Comparison of ENCODE assay signal across 19 cellular contexts in the genomic region with DNA sequence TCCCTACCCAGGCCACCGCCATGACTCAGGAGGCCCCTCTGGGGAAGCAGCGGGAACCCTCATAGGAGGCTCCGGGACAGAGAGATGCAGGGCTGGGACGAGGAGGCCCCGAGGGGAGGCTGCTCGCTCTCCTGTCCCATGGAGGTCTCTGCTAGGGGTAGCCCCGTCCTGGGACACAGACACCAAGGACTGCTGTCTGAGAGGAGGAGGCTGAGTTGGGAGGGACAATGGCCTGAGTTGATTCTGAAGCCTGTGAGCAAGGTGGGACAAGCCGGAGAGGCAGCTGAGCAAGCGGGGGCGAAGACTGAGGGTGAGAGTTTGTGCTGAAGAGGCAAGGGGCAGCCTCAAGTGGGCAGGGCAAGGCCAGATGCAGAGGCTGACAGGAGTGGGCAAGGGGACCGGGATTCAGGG. TPM values are rescaled to one million over a fixed set of nuclear protein-coding genes. Genes with fewer than 3 reads are reported as not detected.
A peak's percentile ranks its signal among the peaks of the same experiment; 100 is the strongest.
DNase-seq lines count a peak whose midpoint lies in the region; ATAC-seq and TF ChIP-seq lines count a peak whose summit lies in the region.
"Had no signal": no experiment of that assay in that cellular context is flagged by ENCODE, and none has a peak within 500 bp of the region (broad histone marks: within the 10 kb centered on the region; RNA-seq: fewer than 3 reads in every experiment).

No MANE protein-coding gene starts in this region.

- TF ChIP-seq POLR2A in sigmoid colon (IDR thresholded peaks at IDR 0.05) = no peak

- no peaks in the 10 kb centered on the region for H3K9me3 Mint-ChIP-seq in activated CD4-positive, alpha-beta T cell treated with anti-CD3 and anti-CD28 coated beads, Interleukin-2, amount 10 ng/mL, durations not matched to agents 24 days and 14 days
- H3K9me3 Mint-ChIP-seq in activated CD8-positive, alpha-beta T cell treated with anti-CD3 and anti-CD28 coated beads for 36 hours = no peaks in the 10 kb centered on the region
- no peaks in the 10 kb centered on the region for H3K9me3 Mint-ChIP-seq in memory B cell
- H3K9me3 Mint-ChIP-seq: nephron progenitor cell, T-cell had no signal

- ATAC-seq in activated CD8-positive, alpha-beta T cell treated with anti-CD3 and anti-CD28 coated beads for 36 hours = no peak
- no peak for ATAC-seq in memory B cell (ENCODE audit: low read depth)
- no peak for ATAC-seq in GM19324 (IDR thresholded peaks at IDR 0.05; ENCODE audit: low FRiP score, unreplicated experiment)
- ATAC-seq in GM21786 (IDR thresholded peaks at IDR 0.05; ENCODE audit: unreplicated experiment) = no peak
- ATAC-seq: PC-3, T-cell had no signal

- H3K4me1 ChIP-seq in sigmoid colon = peaks cover 0 to 35% (median 26%) of the 10 kb centered on the region in 4 donors

- no peak for TF ChIP-seq EP300 in sigmoid colon (IDR thresholded peaks at IDR 0.05)

- 94 to 96% methylated on average over 11 of the region's 11 CpGs for WGBS in sigmoid colon, 2 donors

- H3K36me3 ChIP-seq in sigmoid colon = no peaks in the 10 kb centered on the region
- H3K36me3 ChIP-seq: ascending aorta, uterus had no signal

- peaks cover 0 to 3% (median 0%) of the 10 kb centered on the region in 3 donors for H3K27me3 ChIP-seq in sigmoid colon
- H3K27me3 ChIP-seq: ascending aorta, uterus had no signal

- peak overlapping the region; percentile 47 for H3K27ac Mint-ChIP-seq in activated CD4-positive, alpha-beta T cell treated with anti-CD3 and anti-CD28 coated beads, Interleukin-2, amount 10 ng/mL, durations not matched to agents 24 days and 14 days
- peak overlapping the region; percentile 62 for H3K27ac Mint-ChIP-seq in activated CD8-positive, alpha-beta T cell treated with anti-CD3 and anti-CD28 coated beads for 36 hours
- peak overlapping the region; percentile 64 for H3K27ac Mint-ChIP-seq in memory B cell
- H3K27ac Mint-ChIP-seq: T-cell had no signal

- CTCF ChIA-PET in activated CD8-positive, alpha-beta T cell treated with anti-CD3 and anti-CD28 coated beads for 36 hours (lab: Charles Lee) = interaction anchor here (1.1 to 3.2 kb wide), 3 partner anchors 74 to 194 kb away, joined by 3 to 10 read pairs (median 5); a partner anchor contains a TSS

- intact Hi-C loops in activated CD4-positive, alpha-beta T cell treated with anti-CD3 and anti-CD28 coated beads, Interleukin-2, amount 10 ng/mL, durations not matched to agents 24 days and 14 days (cut with micrococcal nuclease) = no loop called here
- intact Hi-C loops in activated CD8-positive, alpha-beta T cell treated with anti-CD3 and anti-CD28 coated beads for 36 hours (cut with micrococcal nuclease) = no loop called here
- intact Hi-C loops in sigmoid colon (cut with DNase I) = loop anchor here (2.0 kb wide), 1 partner anchor 130 kb away; a partner anchor contains a TSS

- TF ChIP-seq CTCF in activated CD8-positive, alpha-beta T cell treated with anti-CD3 and anti-CD28 coated beads for 36 hours (IDR thresholded peaks at IDR 0.05) = no peak
- no peak for TF ChIP-seq CTCF in sigmoid colon (IDR thresholded peaks at IDR 0.05)
- no peak for TF ChIP-seq CTCF in GM20000 (IDR thresholded peaks at IDR 0.05; ENCODE audit: extremely low read depth, missing control alignments)

- H3K27me3 Mint-ChIP-seq in activated CD4-positive, alpha-beta T cell treated with anti-CD3 and anti-CD28 coated beads, Interleukin-2, amount 10 ng/mL, durations not matched to agents 24 days and 14 days = peaks cover 7% of the 10 kb centered on the region
- H3K27me3 Mint-ChIP-seq in activated CD8-positive, alpha-beta T cell treated with anti-CD3 and anti-CD28 coated beads for 36 hours = peaks cover 2% of the 10 kb centered on the region
- H3K27me3 Mint-ChIP-seq in memory B cell = no peaks in the 10 kb centered on the region

- H3K4me1 Mint-ChIP-seq in activated CD4-positive, alpha-beta T cell treated with anti-CD3 and anti-CD28 coated beads, Interleukin-2, amount 10 ng/mL, durations not matched to agents 24 days and 14 days = peaks cover 32% of the 10 kb centered on the region
- H3K4me1 Mint-ChIP-seq in activated CD8-positive, alpha-beta T cell treated with anti-CD3 and anti-CD28 coated beads for 36 hours (ENCODE audit: low read depth) = peaks cover 39% of the 10 kb centered on the region
- peaks cover 29% of the 10 kb centered on the region for H3K4me1 Mint-ChIP-seq in memory B cell

- H3K27ac ChIP-seq in sigmoid colon = no peak overlapping the region
- H3K27ac ChIP-seq: 22Rv1, uterus had no signal

- H3K36me3 Mint-ChIP-seq in activated CD4-positive, alpha-beta T cell treated with anti-CD3 and anti-CD28 coated beads, Interleukin-2, amount 10 ng/mL, durations not matched to agents 24 days and 14 days (ENCODE audit: low read depth) = no peaks in the 10 kb centered on the region
- H3K36me3 Mint-ChIP-seq in activated CD8-positive, alpha-beta T cell treated with anti-CD3 and anti-CD28 coated beads for 36 hours (ENCODE audit: low read depth) = no peaks in the 10 kb centered on the region
- H3K36me3 Mint-ChIP-seq in memory B cell = no peaks in the 10 kb centered on the region
- H3K36me3 Mint-ChIP-seq: T-cell had no signal

- H3K9me3 ChIP-seq in sigmoid colon = no peaks in the 10 kb centered on the region
- H3K9me3 ChIP-seq: ascending aorta, uterus had no signal

- no peak for DNase-seq in activated CD4-positive, alpha-beta T cell treated with anti-CD3 and anti-CD28 coated beads, Interleukin-2, amount 10 ng/mL, durations not matched to agents 24 days and 14 days
- DNase-seq in activated CD4-positive, alpha-beta T cell treated with anti-CD3 and anti-CD28 coated beads, Interleukin-2, amount 50 U/mL, for 4 hours = no peak
- no peak for DNase-seq in activated CD8-positive, alpha-beta T cell treated with anti-CD3 and anti-CD28 coated beads for 36 hours
- DNase-seq in memory B cell (ENCODE audit: low spot score in 2 of 2) = no peak
- DNase-seq in sigmoid colon = peak; percentile 63
- no peak for DNase-seq in GM20000 (ENCODE audit: low spot score)
- DNase-seq: activated naive CD4-positive, alpha-beta T cell treated with anti-CD3 and anti-CD28 coated beads, Interleukin-2, amount 50 U/mL, for 16 hours; GM23248; KBM-7; NCI-H2029; nephron progenitor cell; PC-3; SHP77 treated with DMSO at 0.1 percent for 48 hours; T-cell; uterus had no signal

- POLR2A ChIA-PET in activated CD8-positive, alpha-beta T cell treated with anti-CD3 and anti-CD28 coated beads for 36 hours (lab: Charles Lee) = interaction anchor here (0.8 to 2.6 kb wide), 6 partner anchors 9 to 197 kb away, joined by 3 to 11 read pairs (median 4); a partner anchor contains a TSS

- H3K4me3 Mint-ChIP-seq in activated CD4-positive, alpha-beta T cell treated with anti-CD3 and anti-CD28 coated beads, Interleukin-2, amount 10 ng/mL, durations not matched to agents 24 days and 14 days = no peak overlapping the region
- no peak overlapping the region for H3K4me3 Mint-ChIP-seq in activated CD8-positive, alpha-beta T cell treated with anti-CD3 and anti-CD28 coated beads for 36 hours
- H3K4me3 Mint-ChIP-seq in memory B cell = no peak overlapping the region
- H3K4me3 Mint-ChIP-seq: nephron progenitor cell, T-cell had no signal

- no peak overlapping the region for H3K4me3 ChIP-seq in sigmoid colon
- H3K4me3 ChIP-seq: ascending aorta, GM23248, uterus had no signal

RNA-seq across cellular contexts. Expression of a gene that starts 17.4 kb away (rescaled TPM):
- 10.0 and 10.3 TPM in 2 replicates for total RNA-seq in activated CD4-positive, alpha-beta T cell treated with anti-CD3 and anti-CD28 coated beads, Interleukin-2, amount 10 ng/mL, durations not matched to agents 24 days and 14 days
- total RNA-seq in activated CD8-positive, alpha-beta T cell treated with anti-CD3 and anti-CD28 coated beads for 36 hours = 1 to 10 TPM; 7.2 to 10.0 TPM
- 10 to 100 TPM; 19.7 to 45.7 (median 23.9) TPM for total RNA-seq in sigmoid colon
- polyA plus RNA-seq in sigmoid colon = 10 to 100 TPM in 2 of 3 donors, 1 to 10 TPM in 1; 1.6 to 23.4 (median 15.0) TPM
